ENCODE assay signal across 27 cellular contexts in the genomic region with DNA sequence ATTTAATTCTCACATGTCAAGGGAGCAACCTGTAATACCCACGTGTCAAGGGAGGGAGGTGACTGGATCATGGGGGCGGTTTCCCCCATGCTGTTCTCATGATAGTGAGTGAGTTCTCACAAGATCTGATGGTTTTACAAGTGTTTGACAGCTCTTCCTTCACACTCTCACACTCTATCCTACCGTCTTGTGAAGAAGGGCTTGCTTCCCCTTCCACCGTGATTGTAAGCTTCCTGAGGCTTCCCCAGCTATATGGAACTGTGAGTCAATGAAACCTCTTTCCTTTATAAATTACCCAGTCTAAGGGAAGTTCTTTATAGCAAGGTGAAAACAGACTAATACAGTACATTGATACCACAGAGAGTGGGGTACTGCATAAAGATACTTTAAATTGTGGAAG.
DNase-seq lines count a peak whose midpoint lies in the region; TF ChIP-seq lines count a peak whose summit lies in the region.
"Had no signal": no experiment of that assay in that cellular context is flagged by ENCODE, and none has a peak within 500 bp of the region (broad histone marks: within the 10 kb centered on the region; RNA-seq: fewer than 3 reads in every experiment).

No MANE protein-coding gene starts in this region.

- CTCF ChIA-PET in HEK293 (lab: Yijun Ruan, JAX), result interaction anchor here (1.6 kb wide), 1 partner anchor 13 kb away, joined by 8 read pairs; no protein-coding TSS in a partner anchor

- no peaks in the 10 kb centered on the region; the same call in 1 of the 2 replicates for H3K9me3 ChIP-seq in HEK293 (ENCODE audit: control insufficient read depth, insufficient read depth, low read depth, low read length)
- H3K9me3 ChIP-seq: A549, BE2C, Caco-2 had no signal

- H3K36me3 ChIP-seq in HEK293 (ENCODE audit: control insufficient read depth in 2 of 2, insufficient read depth in 1 of 2, low read length in 2 of 2), result no peaks in the 10 kb centered on the region
- H3K36me3 ChIP-seq: BE2C; BLaER1; BLaER1 treated with 17β-estradiol and CSF1 and Interleukin-3, amounts not matched to agents 10 nM and 100 nM had no signal

- TF ChIP-seq CTCF in HEK293 (tag by site-specific recombination; IDR thresholded peaks at IDR 0.05), result no peak

- H3K4me3 ChIP-seq in HEK293 (ENCODE audit: low read depth, low read length), result no peak overlapping the region
- H3K4me3 ChIP-seq: A549, BLaER1 had no signal

- peaks cover 8% of the 10 kb centered on the region for H3K4me1 ChIP-seq in HEK293 (ENCODE audit: control insufficient read depth, insufficient read depth, low read length)
- H3K4me1 ChIP-seq: A549, BE2C had no signal

- POLR2A ChIA-PET in HEK293 (lab: Yijun Ruan, JAX), result no interaction called here

- DNase-seq in NCI-H2081 (lab: John Stamatoyannopoulos, UW), result no peak
- DNase-seq: 8988T; ACHN; AML-193; BE2C; C1 segment of cervical spinal cord; Caco-2; Calu3; CD4-positive, alpha-beta memory T cell; CD4-positive, alpha-beta T cell; CD4-positive, CD25-positive, alpha-beta regulatory T cell; CD8-positive, alpha-beta memory T cell; CD8-positive, alpha-beta T cell; COR-L47; DMS 273 treated with DMSO at 0.1 percent for 48 hours; DMS153; DMS53; DMS79; DMS79 treated with DMSO at 0.1 percent for 48 hours; DND-41; EL had no signal

- no peak overlapping the region for H3K27ac ChIP-seq in HEK293 (ENCODE audit: extremely low read depth, low read depth, low read length)
- H3K27ac ChIP-seq: 22Rv1; A549; BLaER1; BLaER1 treated with 17β-estradiol and CSF1 and Interleukin-3, amounts not matched to agents 10 nM and 100 nM; C4-2B had no signal

TF ChIP-seq in HEK293, 187 proteins besides CTCF, POLR2A, EP300 and RAD21:
- no peak for TF ChIP-seq WT1 (tag by site-specific recombination; IDR thresholded peaks at IDR 0.05)
- peak; percentile 93 for TF ChIP-seq SETDB1 (IDR thresholded peaks at IDR 0.05; ENCODE audit: insufficient read length, low read length)
